In genomic region chr5:134552721-134553120, GRCh38 we compare ENCODE assay signal across 7 cellular contexts. TPM values are rescaled to one million over a fixed set of nuclear protein-coding genes. Genes with fewer than 3 reads are reported as not detected.
DNase-seq lines count a peak whose midpoint lies in the region; ATAC-seq and TF ChIP-seq lines count a peak whose summit lies in the region.
"Not testable (repeated sequence)": the region's sequence is repeated elsewhere in the genome, so short reads cannot be mapped to it uniquely, and the experiment has no call there.

No MANE protein-coding gene starts in this region.

- POLR2A ChIA-PET in HEK293 (lab: Yijun Ruan, JAX) = not testable (repeated sequence)

- 59 to 70% methylated on average over 7 of the region's 7 CpGs for WGBS in heart right ventricle, 2 donors

- H3K36me3 ChIP-seq in HEK293 (ENCODE audit: control insufficient read depth in 2 of 2, insufficient read depth in 1 of 2, low read length in 2 of 2) = not testable (repeated sequence)
- H3K36me3 ChIP-seq in RWPE2 (ENCODE audit: low read depth) (peaks cover 72% of the 10 kb centered on the region), heart right ventricle (peaks cover 0 to 60% (median 0%) of the 10 kb centered on the region in 9 donors), muscle layer of duodenum (ENCODE audit: control insufficient read depth in 1 of 2, insufficient read depth in 2 of 2, low read length in 2 of 2) (peaks cover 23 to 26% of the 10 kb centered on the region in 2 donors)

- H3K27ac Mint-ChIP-seq in activated naive CD8-positive, alpha-beta T cell = peak overlapping the region; percentile 80
- H3K27ac Mint-ChIP-seq in chondrocyte (ENCODE audit: unreplicated experiment) = peak overlapping the region; percentile 85
- peak overlapping the region; percentile 89 for H3K27ac Mint-ChIP-seq in stimulated activated memory B cell treated with anti-CD40 and anti-IgM and Interleukin-4, amounts not matched to agents 10 μg/mL and 1 μg/mL and 100 μg/mL, for 72 hours

- not testable (repeated sequence) for H3K4me3 Mint-ChIP-seq in activated naive CD8-positive, alpha-beta T cell; chondrocyte (ENCODE audit: unreplicated experiment)
- peak overlapping the region; percentile 34 for H3K4me3 Mint-ChIP-seq in stimulated activated memory B cell treated with anti-CD40 and anti-IgM and Interleukin-4, amounts not matched to agents 10 μg/mL and 1 μg/mL and 100 μg/mL, for 72 hours

- H3K9me3 Mint-ChIP-seq in activated naive CD8-positive, alpha-beta T cell (ENCODE audit: low read depth); chondrocyte (ENCODE audit: low read depth); stimulated activated memory B cell treated with anti-CD40 and anti-IgM and Interleukin-4, amounts not matched to agents 10 μg/mL and 1 μg/mL and 100 μg/mL, for 72 hours: not testable (repeated sequence)

- not testable (repeated sequence) for ATAC-seq in RWPE2 (ENCODE audit: low read depth); stimulated activated memory B cell treated with anti-CD40 and anti-IgM and Interleukin-4, amounts not matched to agents 10 μg/mL and 1 μg/mL and 100 μg/mL, for 72 hours
- peak in 5 of 8 donors; percentile 0 to 13 (median 6) for ATAC-seq in heart right ventricle

- not testable (repeated sequence) for H3K9me3 ChIP-seq in HEK293 (ENCODE audit: control insufficient read depth, insufficient read depth, low read depth, low read length); RWPE2 (ENCODE audit: severe bottlenecking); heart right ventricle; muscle layer of duodenum (ENCODE audit: control insufficient read depth in 1 of 2, low read length in 2 of 2)

- intact Hi-C loops in heart right ventricle (cut with DNase I) = loop anchor here in 2 of 10 donors (2.0 kb wide), 1 partner anchor 26 kb away; no protein-coding TSS in a partner anchor

- not testable (repeated sequence) for H3K4me3 ChIP-seq in HEK293 (ENCODE audit: low read depth, low read length); RWPE2 (ENCODE audit: severe bottlenecking); heart right ventricle; muscle layer of duodenum (ENCODE audit: low read depth in 1 of 2, low read length in 2 of 2)

- H3K4me1 Mint-ChIP-seq in activated naive CD8-positive, alpha-beta T cell (ENCODE audit: low read depth) = peaks cover 62% of the 10 kb centered on the region
- peaks cover 60% of the 10 kb centered on the region for H3K4me1 Mint-ChIP-seq in chondrocyte (ENCODE audit: low read depth)
- peaks cover 94% of the 10 kb centered on the region for H3K4me1 Mint-ChIP-seq in stimulated activated memory B cell treated with anti-CD40 and anti-IgM and Interleukin-4, amounts not matched to agents 10 μg/mL and 1 μg/mL and 100 μg/mL, for 72 hours

- CTCF ChIA-PET in HEK293 (lab: Yijun Ruan, JAX) = not testable (repeated sequence)

- not testable (repeated sequence) for H3K36me3 Mint-ChIP-seq in activated naive CD8-positive, alpha-beta T cell; chondrocyte (ENCODE audit: low read depth)
- peaks cover 79% of the 10 kb centered on the region for H3K36me3 Mint-ChIP-seq in stimulated activated memory B cell treated with anti-CD40 and anti-IgM and Interleukin-4, amounts not matched to agents 10 μg/mL and 1 μg/mL and 100 μg/mL, for 72 hours

- not testable (repeated sequence) for H3K4me1 ChIP-seq in HEK293 (ENCODE audit: control insufficient read depth, insufficient read depth, low read length)
- H3K4me1 ChIP-seq in RWPE2 (ENCODE audit: insufficient read depth, poor library complexity, severe bottlenecking) = peaks cover 46% of the 10 kb centered on the region
- H3K4me1 ChIP-seq in heart right ventricle = peaks cover 37 to 85% (median 72%) of the 10 kb centered on the region in 9 donors
- H3K4me1 ChIP-seq in muscle layer of duodenum (ENCODE audit: control insufficient read depth in 1 of 2, insufficient read depth in 2 of 2, low read length in 2 of 2) = peaks cover 36 to 55% of the 10 kb centered on the region in 2 donors

- H3K27me3 ChIP-seq in RWPE2 (ENCODE audit: insufficient read depth, poor library complexity, severe bottlenecking); heart right ventricle; muscle layer of duodenum (ENCODE audit: low read depth, low read length): not testable (repeated sequence)

- DNase-seq in RWPE2 (ENCODE audit: low spot score); chondrocyte (ENCODE audit: low spot score); heart right ventricle: not testable (repeated sequence)

- not testable (repeated sequence) for H3K27me3 Mint-ChIP-seq in activated naive CD8-positive, alpha-beta T cell; chondrocyte (ENCODE audit: low read depth); stimulated activated memory B cell treated with anti-CD40 and anti-IgM and Interleukin-4, amounts not matched to agents 10 μg/mL and 1 μg/mL and 100 μg/mL, for 72 hours

- not testable (repeated sequence) for TF ChIP-seq CTCF in HEK293 (tag by site-specific recombination; IDR thresholded peaks at IDR 0.05); RWPE2 (IDR thresholded peaks at IDR 0.05; ENCODE audit: poor library complexity, severe bottlenecking); chondrocyte (IDR thresholded peaks at IDR 0.05); heart right ventricle (IDR thresholded peaks at IDR 0.05)

- not testable (repeated sequence) for H3K27ac ChIP-seq in HEK293 (ENCODE audit: extremely low read depth, low read depth, low read length)
- H3K27ac ChIP-seq in RWPE2 (ENCODE audit: poor library complexity, severe bottlenecking) (peak overlapping the region; percentile 83), heart right ventricle (peak overlapping the region; percentile 53 to 95 (median 82)), muscle layer of duodenum (ENCODE audit: low read length) (peak overlapping the region; percentile 70)

TF ChIP-seq in HEK293, 187 proteins besides CTCF, POLR2A, EP300 and RAD21:
- peak; percentile 53; the same call in 1 of the 2 replicates for TF ChIP-seq ZNF362 (tag by site-specific recombination; IDR thresholded peaks at IDR 0.05)
TF ChIP-seq in HEK293: peak in this region for 1; not testable (repeated sequence) for 186.

RNA-seq across cellular contexts. Expression of gene JADE2, which starts 27.3 kb away (rescaled TPM):
- 16.3 to 17.6 TPM (median 16.8 TPM) in 3 replicates for total RNA-seq in chondrocyte
- total RNA-seq in heart right ventricle = 10 to 100 TPM; 17.9 to 38.5 (median 25.2) TPM
- 1 to 10 TPM; 5.4 to 7.9 TPM for polyA plus RNA-seq in heart right ventricle
